Comparison of ENCODE assay signal across 25 cellular contexts in genomic region chr7:41146423-41146822, GRCh38.
"Had no signal": no experiment of that assay in that cellular context is flagged by ENCODE, and none has a peak within 500 bp of the region (broad histone marks: within the 10 kb centered on the region; RNA-seq: fewer than 3 reads in every experiment).

No MANE protein-coding gene starts in this region.

- H3K27ac ChIP-seq: left ventricle myocardium inferior, ovary, stomach, testis, thyroid gland, upper lobe of right lung had no signal

- FAIRE-seq: islet of Langerhans had no signal

- H3K27me3 ChIP-seq: ovary, stomach, testis, thyroid gland, upper lobe of right lung, uterus had no signal

- H3K9me3 ChIP-seq: left ventricle myocardium inferior, mucosa of descending colon, ovary, testis, thyroid gland, upper lobe of right lung, uterus had no signal

- ATAC-seq: mucosa of descending colon; naive thymus-derived CD4-positive, alpha-beta T cell; natural killer cell treated with Interleukin-12 subunit alpha and Interleukin-12 subunit beta and Interleukin-15 and Interleukin-18, amount 100 ng/mL, for 72 hours; right cardiac atrium; sciatic nerve; stimulated activated naive B cell treated with anti-CD40 and anti-IgM and Interleukin-4, amounts not matched to agents 10 μg/mL and 1 μg/mL and 100 μg/mL, for 72 hours; stimulated activated naive CD8-positive, alpha-beta T cell treated with anti-CD3 and anti-CD28 coated beads, Interleukin-15, Interleukin-2, amounts not matched to agents 100 U/mL and 50 U/mL, for 24 hours; upper lobe of right lung had no signal

- H3K36me3 ChIP-seq: left ventricle myocardium inferior, ovary, stomach, thyroid gland, upper lobe of right lung, uterus had no signal

- DNase-seq: hypothalamus; immature natural killer cell; left ventricle myocardium inferior; midbrain; mucosa of descending colon; naive thymus-derived CD4-positive, alpha-beta T cell; ovary; right cardiac atrium; stimulated activated CD4-positive, alpha-beta T cell treated with anti-CD3 and anti-CD28 coated beads, Interleukin-12 subunit alpha, Interleukin-12 subunit beta, amount 100 ng/mL, for 4 hours; stimulated activated CD4-positive, alpha-beta T cell treated with anti-CD3 and anti-CD28 coated beads, Interleukin-15, amount 100 ng/mL, for 24 hours; stimulated activated CD4-positive, alpha-beta T cell treated with anti-CD3 and anti-CD28 coated beads, Interleukin-2, amount 100 ng/mL, for 24 hours; stimulated activated CD4-positive, alpha-beta T cell treated with anti-CD3 and anti-CD28 coated beads, Interleukin-4, amount 100 ng/mL, for 1 hour; stimulated activated naive B cell treated with anti-CD40 and anti-IgM and Interleukin-4, amounts not matched to agents 10 μg/mL and 1 μg/mL and 100 μg/mL, for 72 hours; stimulated activated naive CD8-positive, alpha-beta T cell treated with anti-CD3 and anti-CD28 coated beads, Interleukin-15, Interleukin-2, amounts not matched to agents 100 U/mL and 50 U/mL, for 24 hours; stomach; testis; thyroid gland; trophoblast cell; upper lobe of right lung; uterus had no signal

- H3K4me3 ChIP-seq: left ventricle myocardium inferior, lung, mucosa of descending colon, ovary, skin epidermis, stomach, testis, thyroid gland, upper lobe of right lung, uterus had no signal

- H3K4me1 ChIP-seq: left ventricle myocardium inferior, stomach, testis, thyroid gland, upper lobe of right lung had no signal
